ENCODE assay signal across 15 cellular contexts in genomic region chr1:113875714-113876113, GRCh38. TPM values are rescaled to one million over a fixed set of nuclear protein-coding genes. Genes with fewer than 3 reads are reported as not detected.
A peak's percentile ranks its signal among the peaks of the same experiment; 100 is the strongest.
DNase-seq lines count a peak whose midpoint lies in the region; ATAC-seq, FAIRE-seq and TF ChIP-seq lines count a peak whose summit lies in the region.
"Had no signal": no experiment of that assay in that cellular context is flagged by ENCODE, and none has a peak within 500 bp of the region (broad histone marks: within the 10 kb centered on the region; RNA-seq: fewer than 3 reads in every experiment).

No MANE protein-coding gene starts in this region.

- H3K27ac Mint-ChIP-seq in immature natural killer cell = peak overlapping the region; percentile 67 to 98 (median 94)
- H3K27ac Mint-ChIP-seq: H9, nephron had no signal

- no peak overlapping the region for H3K27ac ChIP-seq in left ventricle myocardium inferior (replicated peaks)
- H3K27ac ChIP-seq: SJCRH30 had no signal

- H3K4me3 ChIP-seq in left ventricle myocardium inferior = no peak overlapping the region
- H3K4me3 ChIP-seq: SJCRH30 had no signal

- intact Hi-C loops in left ventricle myocardium inferior (cut with micrococcal nuclease) = no loop called here

- peaks cover 85 to 100% of the 10 kb centered on the region in 2 donors for H3K4me1 Mint-ChIP-seq in immature natural killer cell

- TF ChIP-seq CTCF in D721Med (IDR thresholded peaks at IDR 0.05; ENCODE audit: insufficient read depth, missing control alignments) = no peak
- no peak for TF ChIP-seq CTCF in left ventricle myocardium inferior (IDR thresholded peaks at IDR 0.05; ENCODE audit: borderline replicate concordance)

- H3K36me3 Mint-ChIP-seq in immature natural killer cell = peaks cover 0 to 6% (median 2%) of the 10 kb centered on the region in 3 donors

- H3K9me3 ChIP-seq in left ventricle myocardium inferior (replicated peaks) = no peaks in the 10 kb centered on the region
- H3K9me3 ChIP-seq: SJCRH30 had no signal

- DNase-seq in GM12891 (ENCODE audit: insufficient read length, low spot score) (no peak), immature natural killer cell (peak; percentile 28 to 41 (median 30)), D721Med (ENCODE audit: insufficient read length, low spot score) (no peak), NCI-H69 (lab: John Stamatoyannopoulos, UW) (no peak), left ventricle myocardium inferior (no peak)
- no peak for DNase-seq in stimulated activated CD4-positive, alpha-beta T cell treated with anti-CD3 and anti-CD28 coated beads, Interleukin-4, amount 100 ng/mL, for 4 hours
- DNase-seq: activated CD4-positive, alpha-beta T cell treated with anti-CD3 and anti-CD28 coated beads for 1 hour; activated naive CD4-positive, alpha-beta T cell treated with anti-CD3 and anti-CD28 coated beads, Interleukin-2, amount 50 U/mL, for 16 hours; cortex of kidney; H9; NCI-H526; SJCRH30 had no signal

- no peaks in the 10 kb centered on the region for H3K27me3 ChIP-seq in left ventricle myocardium inferior (ENCODE audit: low read depth)
- H3K27me3 ChIP-seq: SJCRH30 had no signal

- peak; percentile 79 for FAIRE-seq in GM12891 (lab: Jason Lieb, UNC)
- no peak for FAIRE-seq in D721Med (lab: Jason Lieb, UNC)

- ATAC-seq in GM19397 (IDR thresholded peaks at IDR 0.05; ENCODE audit: unreplicated experiment) (peak; percentile 41), HG03378 (IDR thresholded peaks at IDR 0.05; ENCODE audit: unreplicated experiment) (peak; percentile 39)

- peak overlapping the region; percentile 7 to 66 (median 58) for H3K4me3 Mint-ChIP-seq in immature natural killer cell
- H3K4me3 Mint-ChIP-seq: H9, nephron had no signal

- TF ChIP-seq POLR2A in GM12891 (IDR thresholded peaks at IDR 0.05; ENCODE audit: low read depth, low read length) = no peak

- no peaks in the 10 kb centered on the region for H3K9me3 Mint-ChIP-seq in immature natural killer cell
- H3K9me3 Mint-ChIP-seq: H9, nephron had no signal

- peaks cover 0 to 19% (median 16%) of the 10 kb centered on the region in 3 donors for H3K27me3 Mint-ChIP-seq in immature natural killer cell (ENCODE audit: low read depth in 3 of 3)

- no peaks in the 10 kb centered on the region for H3K4me1 ChIP-seq in left ventricle myocardium inferior

- H3K36me3 ChIP-seq in left ventricle myocardium inferior = no peaks in the 10 kb centered on the region
- H3K36me3 ChIP-seq: SJCRH30 had no signal

TF ChIP-seq in GM12891, 5 proteins besides CTCF, POLR2A, EP300 and RAD21:
- TF ChIP-seq SPI1 (IDR thresholded peaks at IDR 0.05; ENCODE audit: low read depth, low read length) (no peak), POU2F2 (IDR thresholded peaks at IDR 0.05; ENCODE audit: low read depth, low read length) (no peak), TAF1 (IDR thresholded peaks at IDR 0.05; ENCODE audit: low read depth, low read length) (no peak), POLR2AphosphoS5 (IDR thresholded peaks at IDR 0.05; ENCODE audit: low read depth, low read length) (no peak), PAX5 (IDR thresholded peaks at IDR 0.05; ENCODE audit: insufficient read depth, low read length, severe bottlenecking) (no peak)

RNA-seq across cellular contexts. Expression of gene PTPN22, which starts 4.2 kb away (rescaled TPM):
- 19.8 TPM for polyA plus RNA-seq in GM12891 (2012; ENCODE audit: low read depth, missing spikeins)
- 100 to 1,000 TPM in 1 of 3 donors, 10 to 100 TPM in 2; 80.9 to 109 (median 83.6) TPM for polyA plus RNA-seq in immature natural killer cell
- 0.44 TPM for total RNA-seq in left ventricle myocardium inferior
- total RNA-seq: H9 had no signal

RNA-seq across cellular contexts. Expression of gene BCL2L15, which starts 11.7 kb away (rescaled TPM):
- polyA plus RNA-seq in GM12891 (2012; ENCODE audit: low read depth, missing spikeins) = 0.42 TPM
- under 1 TPM in 1 of 3 donors, not detected in 2; 0.11 TPM for polyA plus RNA-seq in immature natural killer cell
- not detected for total RNA-seq in left ventricle myocardium inferior

RNA-seq across cellular contexts. Expression of gene AP4B1, which starts 28.9 kb away (rescaled TPM):
- polyA plus RNA-seq in GM12891 (2012; ENCODE audit: low read depth, missing spikeins) = 19.3 TPM
- polyA plus RNA-seq in immature natural killer cell = 10 to 100 TPM in 2 of 3 donors, 1 to 10 TPM in 1; 9.7 to 21.6 (median 18.6) TPM
- 11.8 TPM for total RNA-seq in left ventricle myocardium inferior

RNA-seq across cellular contexts. Expression of gene DCLRE1B, which starts 29.4 kb away (rescaled TPM):
- polyA plus RNA-seq in GM12891 (2012; ENCODE audit: low read depth, missing spikeins) = 5.7 TPM
- polyA plus RNA-seq in immature natural killer cell = 1 to 10 TPM; 2.0 to 8.4 (median 6.6) TPM
- 2.1 TPM for total RNA-seq in left ventricle myocardium inferior

RNA-seq across cellular contexts. Expression of gene HIPK1, which starts 53.4 kb away (rescaled TPM):
- 7.6 TPM for polyA plus RNA-seq in GM12891 (2012; ENCODE audit: low read depth, missing spikeins)
- 10 to 100 TPM in 2 of 3 donors, 1 to 10 TPM in 1; 4.3 to 27.5 (median 12.7) TPM for polyA plus RNA-seq in immature natural killer cell
- total RNA-seq in left ventricle myocardium inferior = 52.2 TPM

Comparison
In these comparisons a context has a peak if more than half of its experiments do, and no peak if none do; other contexts are left out.
1. DNase-seq: peak in immature natural killer cell (3 of 3); none in GM12891 (single experiment), D721Med (single experiment), stimulated activated CD4-positive, alpha-beta T cell treated with anti-CD3 and anti-CD28 coated beads, Interleukin-4, amount 100 ng/mL, for 4 hours (0 of 2), NCI-H69 (single experiment) and left ventricle myocardium inferior (single experiment).